Comparison of ENCODE assay signal across 16 cellular contexts in the genomic region with DNA sequence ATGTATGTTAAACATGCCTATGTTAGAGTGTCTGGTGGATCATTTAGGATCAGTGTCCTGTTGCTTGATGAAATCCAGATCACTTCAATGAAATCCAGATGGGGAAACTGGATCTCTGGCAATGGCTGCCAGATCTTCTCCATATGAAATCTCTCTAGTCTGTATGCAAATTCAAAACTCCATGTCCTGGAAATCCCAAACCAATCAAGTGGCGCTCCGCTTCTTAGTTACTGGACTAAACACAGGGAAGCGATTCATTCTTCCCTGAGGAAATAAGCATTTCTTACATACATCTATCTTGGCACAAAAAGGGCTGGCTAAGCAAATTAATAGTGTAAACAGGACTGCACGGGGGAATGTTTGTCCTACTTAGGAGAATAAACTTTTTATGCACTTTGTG.
"Had no signal": no experiment of that assay in that cellular context is flagged by ENCODE, and none has a peak within 500 bp of the region (broad histone marks: within the 10 kb centered on the region; RNA-seq: fewer than 3 reads in every experiment).

No MANE protein-coding gene starts in this region.

- DNase-seq: activated CD4-positive, alpha-beta T cell treated with anti-CD3 and anti-CD28 coated beads, Interleukin-2, amount 50 U/mL, for 1 hour; activated CD8-positive, alpha-beta memory T cell treated with anti-CD3 and anti-CD28 coated beads for 24 hours; activated naive CD8-positive, alpha-beta T cell treated with anti-CD3 and anti-CD28 coated beads for 36 hours; central memory CD4-positive, alpha-beta T cell; colonic mucosa; left colon; mammary epithelial cell; mucosa of descending colon; naive thymus-derived CD4-positive, alpha-beta T cell; stimulated activated CD4-positive, alpha-beta T cell treated with anti-CD3 and anti-CD28 coated beads, Interleukin-12 subunit alpha, Interleukin-12 subunit beta, amount 100 ng/mL, for 4 hours; upper lobe of right lung had no signal

- H3K4me3 ChIP-seq: colonic mucosa, esophagus muscularis mucosa, gastroesophageal sphincter, mucosa of descending colon, thoracic aorta, upper lobe of right lung had no signal

- H3K27me3 ChIP-seq: colonic mucosa, esophagus muscularis mucosa, gastroesophageal sphincter, neutrophil, upper lobe of right lung had no signal

- H3K4me1 ChIP-seq: colonic mucosa, esophagus muscularis mucosa, gastroesophageal sphincter, upper lobe of right lung had no signal

- H3K27ac ChIP-seq: colonic mucosa, esophagus muscularis mucosa, gastroesophageal sphincter, neutrophil, thoracic aorta, upper lobe of right lung had no signal

- ATAC-seq: gastroesophageal sphincter; left colon; mucosa of descending colon; naive thymus-derived CD4-positive, alpha-beta T cell; stimulated activated effector memory CD8-positive, alpha-beta T cell treated with anti-CD3 and anti-CD28 coated beads, Interleukin-12 subunit alpha, Interleukin-12 subunit beta, amount 100 ng/mL, for 72 hours; upper lobe of right lung had no signal

- H3K36me3 ChIP-seq: colonic mucosa, esophagus muscularis mucosa, gastroesophageal sphincter, neutrophil, thoracic aorta, upper lobe of right lung had no signal

- H3K9me3 ChIP-seq: colonic mucosa, esophagus muscularis mucosa, gastroesophageal sphincter, mucosa of descending colon, neutrophil, thoracic aorta, upper lobe of right lung had no signal
